21 cellular contexts compared by ENCODE assay signal in the genomic region with DNA sequence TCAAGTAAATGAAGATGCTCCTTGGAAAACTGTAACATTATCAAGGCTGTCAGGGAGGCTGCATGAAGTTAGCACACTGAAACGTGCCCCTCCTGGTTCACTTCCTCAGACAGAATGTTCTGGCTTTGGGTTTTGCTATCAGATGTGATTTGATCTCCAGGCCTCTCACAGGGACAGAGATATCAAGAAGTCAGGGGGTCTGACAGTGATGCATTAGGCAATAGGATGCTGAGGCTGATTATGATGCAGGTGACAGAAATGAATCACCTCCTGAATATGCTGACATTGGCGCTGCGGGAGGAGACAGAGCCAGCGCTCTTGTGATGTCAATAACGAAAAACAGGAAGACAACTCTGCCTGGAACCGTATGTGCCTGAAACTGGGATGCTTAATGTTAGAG.
DNase-seq lines count a peak whose midpoint lies in the region; ATAC-seq and TF ChIP-seq lines count a peak whose summit lies in the region.
"Had no signal": no experiment of that assay in that cellular context is flagged by ENCODE, and none has a peak within 500 bp of the region (broad histone marks: within the 10 kb centered on the region; RNA-seq: fewer than 3 reads in every experiment).

No MANE protein-coding gene starts in this region.

- H3K27ac ChIP-seq in SK-N-SH (ENCODE audit: low read depth in 2 of 2, low read length in 1 of 2) (no peak overlapping the region; a peak in 1 of 4 replicates), mesenchymal stem cell (ENCODE audit: low read length, poor library complexity, severe bottlenecking) (no peak overlapping the region), neural cell (ENCODE audit: low read length) (no peak overlapping the region)
- H3K27ac ChIP-seq: A549, BLaER1, C4-2B had no signal

- H3F3A ChIP-seq in SK-N-SH (replicated peaks; ENCODE audit: insufficient read depth) (no peaks in the 10 kb centered on the region), neural cell (ENCODE audit: insufficient read depth, low read length, poor library complexity, severe bottlenecking) (no peaks in the 10 kb centered on the region)

- H3K4me3 ChIP-seq in SK-N-SH (ENCODE audit: low read depth in 2 of 2, low read length in 1 of 2) (no peak overlapping the region), mesenchymal stem cell (ENCODE audit: insufficient read depth in 1 of 2, low read depth in 1 of 2, low read length in 2 of 2) (no peak overlapping the region), neural cell (ENCODE audit: low read length) (no peak overlapping the region)
- H3K4me3 ChIP-seq: A549, BLaER1, GM23338 had no signal

- H3K18ac ChIP-seq in mesenchymal stem cell (ENCODE audit: low read depth in 1 of 2, low read length in 2 of 2), result peak overlapping the region in 1 of 2 experiments; percentile 12

- 91% methylated on average over 6 of the region's 6 CpGs for WGBS in SK-N-SH (ENCODE audit: low lambda C conversion rate)
- WGBS in mesenchymal stem cell, result 78% methylated on average over 5 of the region's 6 CpGs

- no peak overlapping the region for H2BK5ac ChIP-seq in mesenchymal stem cell (ENCODE audit: low read depth, low read length, poor library complexity, severe bottlenecking)

- ATAC-seq in SK-N-SH treated with all-trans-retinoic acid at 6 μM for 48 hours (no peak), GM18511 (IDR thresholded peaks at IDR 0.05; ENCODE audit: unreplicated experiment) (no peak)
- ATAC-seq: A549; CD8-positive, alpha-beta T cell; GM23338; HCT116 had no signal

- CTCF ChIA-PET in SK-N-SH (lab: Yijun Ruan, JAX), result no interaction called here

- POLR2A ChIA-PET in SK-N-SH (lab: Yijun Ruan, JAX), result no interaction called here

- H3K36me3 ChIP-seq in SK-N-SH (replicated peaks in 1 of 2; ENCODE audit: control insufficient read depth in 1 of 2, insufficient read depth in 2 of 2, low read length in 1 of 2) (no peaks in the 10 kb centered on the region), mesenchymal stem cell (ENCODE audit: control insufficient read depth in 1 of 2, insufficient read depth in 2 of 2, low read depth in 1 of 2, low read length in 2 of 2) (no peaks in the 10 kb centered on the region), neural cell (ENCODE audit: insufficient read depth, low read length) (no peaks in the 10 kb centered on the region)
- H3K36me3 ChIP-seq: BLaER1 had no signal

- peak overlapping the region; percentile 37 for H4K8ac ChIP-seq in mesenchymal stem cell (ENCODE audit: low read length)

- H3K23ac ChIP-seq in mesenchymal stem cell (ENCODE audit: low read length in 2 of 2), result no peak overlapping the region

- H3K27me3 ChIP-seq in SK-N-SH (ENCODE audit: insufficient read depth) (no peaks in the 10 kb centered on the region), mesenchymal stem cell (ENCODE audit: control insufficient read depth in 1 of 2, insufficient read depth in 1 of 2, low read length in 2 of 2) (no peaks in the 10 kb centered on the region), neural cell (ENCODE audit: insufficient read depth, low read depth, low read length) (no peaks in the 10 kb centered on the region)
- H3K27me3 ChIP-seq: BLaER1 had no signal

- H3K14ac ChIP-seq in mesenchymal stem cell (ENCODE audit: low read length in 2 of 2), result no peak overlapping the region

- H3K79me1 ChIP-seq in mesenchymal stem cell (replicated peaks; ENCODE audit: low read length, poor library complexity, severe bottlenecking), result no peaks in the 10 kb centered on the region

- no peak for TF ChIP-seq RAD21 in SK-N-SH (IDR thresholded peaks at IDR 0.05; ENCODE audit: low read length)
- no peak for TF ChIP-seq RAD21 in neural cell (conservative IDR thresholded peaks at IDR 0.05)

- H3K4me2 ChIP-seq in SK-N-SH (no peak overlapping the region), mesenchymal stem cell (ENCODE audit: low read length, poor library complexity, severe bottlenecking) (no peak overlapping the region), neural cell (ENCODE audit: low read length) (no peak overlapping the region)
- H3K4me2 ChIP-seq: A549, BLaER1, GM23338 had no signal

- H2AK5ac ChIP-seq in mesenchymal stem cell (ENCODE audit: low read length, severe bottlenecking), result peak overlapping the region; percentile 91

- DNase-seq in SK-N-SH (no peak), SK-N-DZ (ENCODE audit: low spot score) (peak; percentile 78), mesenchymal stem cell (no peak), NCI-H2227 (lab: John Stamatoyannopoulos, UW; ENCODE audit: unreplicated experiment) (no peak), DMS114 treated with DMSO at 0.1 percent for 48 hours (lab: John Stamatoyannopoulos, UW; ENCODE audit: unreplicated experiment) (no peak)
- DNase-seq: 8988T; ACHN; Caco-2; CD4-positive, CD25-positive, alpha-beta regulatory T cell; CD8-positive, alpha-beta T cell; DMS79 treated with DMSO at 0.1 percent for 48 hours; GF-D8; H9 had no signal

- H3K4ac ChIP-seq in mesenchymal stem cell (ENCODE audit: low read depth in 1 of 2, low read length in 2 of 2), result no peak overlapping the region

- TF ChIP-seq CTCF in SK-N-SH (IDR thresholded peaks at IDR 0.05) (no peak), neural cell (IDR thresholded peaks at IDR 0.05; ENCODE audit: poor library complexity, severe bottlenecking) (no peak)

- H3K4me1 ChIP-seq in SK-N-SH (ENCODE audit: control insufficient read depth in 1 of 2, insufficient read depth in 2 of 2, low read depth in 1 of 2, low read length in 1 of 2), result peaks cover 12 to 13% of the 10 kb centered on the region in 2 experiments; a peak in 3 of 4 replicates
- H3K4me1 ChIP-seq in mesenchymal stem cell (ENCODE audit: control insufficient read depth, insufficient read depth, low read depth, low read length), result peaks cover 4% of the 10 kb centered on the region
- H3K4me1 ChIP-seq: A549, BLaER1, Caco-2 had no signal

- H3K79me2 ChIP-seq in SK-N-SH (ENCODE audit: insufficient read depth) (no peaks in the 10 kb centered on the region), neural cell (replicated peaks; ENCODE audit: insufficient read depth, low read length) (no peaks in the 10 kb centered on the region)

- H3K9me2 ChIP-seq in SK-N-SH, result no peaks in the 10 kb centered on the region
- H3K9me2 ChIP-seq in neural cell (ENCODE audit: insufficient read depth, low read length), result no peaks in the 10 kb centered on the region

- no peaks in the 10 kb centered on the region for H3K9me3 ChIP-seq in SK-N-SH
- H3K9me3 ChIP-seq in mesenchymal stem cell (ENCODE audit: control insufficient read depth, low read length), result no peaks in the 10 kb centered on the region
- H3K9me3 ChIP-seq in neural cell (ENCODE audit: low read length), result no peaks in the 10 kb centered on the region
- H3K9me3 ChIP-seq: A549, BLaER1, Caco-2 had no signal

- H3K9ac ChIP-seq in SK-N-SH (no peak overlapping the region), mesenchymal stem cell (ENCODE audit: low read length) (no peak overlapping the region), neural cell (ENCODE audit: low read length) (no peak overlapping the region)
- H3K9ac ChIP-seq: BLaER1 had no signal

- no peak overlapping the region for H2BK15ac ChIP-seq in mesenchymal stem cell (ENCODE audit: low read depth, poor library complexity, severe bottlenecking)

- H4K20me1 ChIP-seq in SK-N-SH (ENCODE audit: insufficient read depth), result no peaks in the 10 kb centered on the region
- H4K20me1 ChIP-seq in neural cell (ENCODE audit: insufficient read depth), result no peaks in the 10 kb centered on the region
- H4K20me1 ChIP-seq: BLaER1 had no signal

- H2BK120ac ChIP-seq in mesenchymal stem cell (ENCODE audit: low read depth, low read length), result no peak overlapping the region

- peak overlapping the region in 1 of 2 experiments; percentile 66 for H2BK12ac ChIP-seq in mesenchymal stem cell (ENCODE audit: low read length in 2 of 2)

- H4K91ac ChIP-seq in mesenchymal stem cell (ENCODE audit: low read length), result peak overlapping the region; percentile 50

- H2AFZ ChIP-seq in SK-N-SH (ENCODE audit: low read depth) (no peak overlapping the region), mesenchymal stem cell (ENCODE audit: low read depth, low read length) (no peak overlapping the region), neural cell (ENCODE audit: low read depth, low read length) (no peak overlapping the region)
- H2AFZ ChIP-seq: GM23338 had no signal

- TF ChIP-seq EP300 in SK-N-SH (IDR thresholded peaks at IDR 0.05; ENCODE audit: borderline replicate concordance in 1 of 2, low read depth in 1 of 2, low read length in 1 of 2) (peak in 1 of 2 experiments; percentile 32; a peak in 1 of 4 replicates), neural cell (conservative IDR thresholded peaks at IDR 0.05; ENCODE audit: poor library complexity, severe bottlenecking) (no peak)

TF ChIP-seq in SK-N-SH, 30 proteins besides CTCF, POLR2A, EP300 and RAD21 (continues in another document):
- TF ChIP-seq MXI1 (IDR thresholded peaks at IDR 0.05; ENCODE audit: low read depth, low read length) (no peak), RXRA (IDR thresholded peaks at IDR 0.05; ENCODE audit: borderline replicate concordance, low read depth) (no peak), SMC3 (IDR thresholded peaks at IDR 0.05; ENCODE audit: low read depth, low read length) (no peak), GATA2 (CRISPR knock-in tag; IDR thresholded peaks at IDR 0.05) (peak; percentile 86)

TF ChIP-seq in SK-N-SH treated with all-trans-retinoic acid at 6 μM for 48 hours, 23 proteins besides CTCF, POLR2A, EP300 and RAD21 (continues in another document):
- no peak for TF ChIP-seq ZFP3 (CRISPR knock-in tag; IDR thresholded peaks at IDR 0.05)

TF ChIP-seq in neural cell, 6 proteins besides CTCF, POLR2A, EP300 and RAD21:
- TF ChIP-seq EZH2 (IDR thresholded peaks at IDR 0.05; ENCODE audit: borderline replicate concordance, insufficient read depth, low read length, poor library complexity, severe bottlenecking), result no peak
- peak; percentile 9 for TF ChIP-seq POLR2AphosphoS5 (IDR thresholded peaks at IDR 0.05)
TF ChIP-seq in neural cell: peak in this region for 1.
